In the genomic region with DNA sequence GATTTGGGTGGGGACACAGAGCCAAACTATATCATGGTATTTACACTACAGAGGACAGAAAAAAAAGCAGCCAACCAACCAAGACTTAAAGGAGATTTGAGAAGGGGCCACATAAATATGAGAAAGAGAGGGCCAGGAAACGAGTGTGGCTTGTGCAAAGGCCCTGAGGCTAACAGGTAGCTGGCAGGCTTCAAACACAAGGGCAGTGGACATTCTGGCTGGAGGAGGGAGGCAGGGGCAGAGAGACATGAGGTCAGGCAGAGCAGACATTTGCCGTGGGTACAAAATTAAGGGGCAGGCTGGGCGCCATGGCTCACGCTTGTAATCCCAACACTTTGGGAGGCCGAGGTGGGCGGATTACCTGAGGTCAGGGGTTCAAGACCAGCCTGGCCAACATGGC, we compare ENCODE assay signal across 16 cellular contexts.
DNase-seq lines count a peak whose midpoint lies in the region; ATAC-seq and TF ChIP-seq lines count a peak whose summit lies in the region.
"Had no signal": no experiment of that assay in that cellular context is flagged by ENCODE, and none has a peak within 500 bp of the region (broad histone marks: within the 10 kb centered on the region; RNA-seq: fewer than 3 reads in every experiment).

No MANE protein-coding gene starts in this region.

- 91 to 98% (median 94%) methylated on average over 5 to 6 of the region's 6 CpGs for WGBS in psoas muscle, 3 donors

- H3K27me3 ChIP-seq in colonic mucosa (no peaks in the 10 kb centered on the region), psoas muscle (ENCODE audit: insufficient read depth in 3 of 3, low read length in 2 of 3) (no peaks in the 10 kb centered on the region)
- H3K27me3 ChIP-seq: testis had no signal

- H3K4me1 ChIP-seq in colonic mucosa (no peaks in the 10 kb centered on the region), psoas muscle (no peaks in the 10 kb centered on the region)
- H3K4me1 ChIP-seq: testis had no signal

- TF ChIP-seq CTCF in colonic mucosa (IDR thresholded peaks at IDR 0.05) (no peak), psoas muscle (IDR thresholded peaks at IDR 0.05) (no peak)

- H3K4me1 Mint-ChIP-seq in activated naive CD4-positive, alpha-beta T cell treated with anti-CD3 and anti-CD28 coated beads, Interleukin-2, amount 50 U/mL, for 24 hours: peaks cover 69% of the 10 kb centered on the region
- H3K4me1 Mint-ChIP-seq in T-cell: peaks cover 60 to 72% (median 64%) of the 10 kb centered on the region in 3 donors

- H3K27ac ChIP-seq in colonic mucosa (no peak overlapping the region), psoas muscle (no peak overlapping the region)
- H3K27ac ChIP-seq: testis had no signal

- H3K4me3 ChIP-seq in colonic mucosa: no peak overlapping the region
- no peak overlapping the region for H3K4me3 ChIP-seq in psoas muscle
- H3K4me3 ChIP-seq: testis had no signal

- ATAC-seq in T-cell (replicated peaks in 1 of 4) (no peak), psoas muscle (no peak), HG03565 (IDR thresholded peaks at IDR 0.05; ENCODE audit: unreplicated experiment) (no peak)

- intact Hi-C loops in colonic mucosa (cut with DNase I) (no loop called here), psoas muscle (cut with DNase I) (no loop called here)

- POLR2A ChIA-PET in T-cell (lab: Charles Lee): interaction anchor here (0.6 to 0.7 kb wide), 2 partner anchors 50 to 238 kb away, joined by 3 to 11 read pairs; no protein-coding TSS in a partner anchor

- H3K27me3 Mint-ChIP-seq in activated naive CD4-positive, alpha-beta T cell treated with anti-CD3 and anti-CD28 coated beads, Interleukin-2, amount 50 U/mL, for 24 hours: no peaks in the 10 kb centered on the region
- no peaks in the 10 kb centered on the region for H3K27me3 Mint-ChIP-seq in T-cell

- peak overlapping the region; percentile 75 for H3K4me3 Mint-ChIP-seq in activated naive CD4-positive, alpha-beta T cell treated with anti-CD3 and anti-CD28 coated beads, Interleukin-2, amount 50 U/mL, for 24 hours
- peak overlapping the region; percentile 50 to 78 (median 58) for H3K4me3 Mint-ChIP-seq in T-cell
- H3K4me3 Mint-ChIP-seq: mesothelial cell of epicardium had no signal

- H3K9ac ChIP-seq in colonic mucosa (ENCODE audit: low read depth in 2 of 2, low read length in 2 of 2): no peak overlapping the region
- H3K9ac ChIP-seq: SK-N-SH had no signal

- CTCF ChIA-PET in T-cell (lab: Charles Lee): interaction anchor here in 1 of 2 donors (0.8 kb wide), 1 partner anchor 281 kb away, joined by 3 read pairs; no protein-coding TSS in a partner anchor

- H3K36me3 Mint-ChIP-seq in activated naive CD4-positive, alpha-beta T cell treated with anti-CD3 and anti-CD28 coated beads, Interleukin-2, amount 50 U/mL, for 24 hours: peaks cover 3% of the 10 kb centered on the region
- H3K36me3 Mint-ChIP-seq in T-cell: no peaks in the 10 kb centered on the region
- H3K36me3 Mint-ChIP-seq: mesothelial cell of epicardium had no signal

- H3K36me3 ChIP-seq in colonic mucosa: no peaks in the 10 kb centered on the region
- no peaks in the 10 kb centered on the region for H3K36me3 ChIP-seq in psoas muscle (ENCODE audit: insufficient read depth in 1 of 2, low read depth in 1 of 2)

- no peak for DNase-seq in activated naive CD4-positive, alpha-beta T cell treated with anti-CD3 and anti-CD28 coated beads, Interleukin-2, amount 50 U/mL, for 16 hours
- no peak for DNase-seq in T-cell
- peak; percentile 9 for DNase-seq in colonic mucosa
- no peak for DNase-seq in psoas muscle
- no peak for DNase-seq in RKO (ENCODE audit: low spot score)
- DNase-seq: activated CD4-positive, alpha-beta T cell treated with anti-CD3 and anti-CD28 coated beads, Interleukin-2, amount 50 U/mL, for 1 hour; Calu3; KBM-7; NCI-H2081; NCI-H446; retina; SK-N-SH; testis had no signal

- peak overlapping the region; percentile 94 for H3K27ac Mint-ChIP-seq in activated naive CD4-positive, alpha-beta T cell treated with anti-CD3 and anti-CD28 coated beads, Interleukin-2, amount 50 U/mL, for 24 hours
- H3K27ac Mint-ChIP-seq in T-cell: peak overlapping the region; percentile 90 to 91
- H3K27ac Mint-ChIP-seq: mesothelial cell of epicardium had no signal

- H3K9me3 ChIP-seq in colonic mucosa (no peaks in the 10 kb centered on the region), psoas muscle (no peaks in the 10 kb centered on the region)
- H3K9me3 ChIP-seq: SK-N-SH, testis had no signal

- H3K9me3 Mint-ChIP-seq in activated naive CD4-positive, alpha-beta T cell treated with anti-CD3 and anti-CD28 coated beads, Interleukin-2, amount 50 U/mL, for 24 hours: no peaks in the 10 kb centered on the region
- H3K9me3 Mint-ChIP-seq in T-cell: no peaks in the 10 kb centered on the region
- H3K9me3 Mint-ChIP-seq: mesothelial cell of epicardium had no signal
